In the genomic region with DNA sequence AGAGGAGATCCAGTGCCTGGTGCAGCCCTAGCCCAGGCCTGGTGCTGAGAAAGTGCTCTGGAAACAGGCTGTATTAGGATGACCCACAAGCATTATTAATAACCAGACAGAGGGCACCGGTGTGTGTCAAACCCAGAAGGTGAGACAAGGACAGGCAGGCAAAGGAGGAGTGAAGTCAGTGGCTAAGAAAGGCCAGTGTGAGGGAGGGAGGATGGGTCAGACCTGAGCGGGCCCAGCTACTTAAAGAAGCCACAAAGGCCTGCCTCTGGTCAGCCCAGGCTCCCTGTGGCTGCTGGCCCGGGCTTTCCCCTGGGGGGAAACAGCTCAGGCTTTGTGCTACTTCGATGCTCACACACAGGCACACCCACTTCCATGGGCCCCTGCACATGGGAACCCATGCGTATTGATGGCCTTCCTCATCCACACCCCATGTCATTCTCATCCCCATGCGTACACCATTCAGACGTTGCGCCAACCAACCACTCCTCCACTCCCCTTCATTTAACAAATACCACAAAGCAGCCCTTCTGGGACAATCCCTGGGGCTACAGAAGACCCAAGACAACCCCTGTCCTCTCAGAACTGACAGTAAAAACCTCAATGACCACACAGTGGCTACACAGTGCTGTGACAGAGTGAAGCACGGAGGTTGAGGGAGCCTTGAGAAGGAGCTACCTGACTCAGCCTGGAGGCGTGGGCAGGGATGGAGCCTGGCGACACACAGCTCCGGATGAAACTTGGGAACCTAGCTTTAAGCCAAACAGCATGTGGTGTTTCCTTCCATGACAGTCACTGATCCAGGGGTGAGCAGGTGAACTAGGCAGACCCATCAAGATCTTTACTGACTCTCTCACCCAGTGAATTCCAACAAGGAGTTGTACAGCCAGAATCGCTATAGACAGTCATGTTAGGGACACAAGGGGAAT, we compare ENCODE assay signal across 9 cellular contexts.
DNase-seq lines count a peak whose midpoint lies in the region; ATAC-seq lines count a peak whose summit lies in the region.
"Had no signal": no experiment of that assay in that cellular context is flagged by ENCODE, and none has a peak within 500 bp of the region (broad histone marks: within the 10 kb centered on the region; RNA-seq: fewer than 3 reads in every experiment).

No MANE protein-coding gene starts in this region.

- H3K36me3 Mint-ChIP-seq in stimulated activated effector memory CD8-positive, alpha-beta T cell treated with anti-CD3 and anti-CD28 coated beads, Interleukin-12 subunit alpha, Interleukin-12 subunit beta, amount 100 ng/mL, for 72 hours, result no peaks in the 10 kb centered on the region

- H3K9me3 Mint-ChIP-seq in stimulated activated effector memory CD8-positive, alpha-beta T cell treated with anti-CD3 and anti-CD28 coated beads, Interleukin-12 subunit alpha, Interleukin-12 subunit beta, amount 100 ng/mL, for 72 hours, result no peaks in the 10 kb centered on the region

- no peak overlapping the region for H3K4me3 Mint-ChIP-seq in stimulated activated effector memory CD8-positive, alpha-beta T cell treated with anti-CD3 and anti-CD28 coated beads, Interleukin-12 subunit alpha, Interleukin-12 subunit beta, amount 100 ng/mL, for 72 hours

- DNase-seq in stimulated activated effector memory CD8-positive, alpha-beta T cell treated with anti-CD3 and anti-CD28 coated beads, Interleukin-12 subunit alpha, Interleukin-12 subunit beta, amount 100 ng/mL, for 72 hours (ENCODE audit: low spot score in 2 of 2), result no peak
- DNase-seq in Kasumi-1 (lab: John Stamatoyannopoulos, UW) (no peak), NCI-H446 (lab: John Stamatoyannopoulos, UW) (no peak)
- DNase-seq: EL, NCI-H2171 treated with DMSO at 0.1 percent for 48 hours had no signal

- ATAC-seq in GM19023 (IDR thresholded peaks at IDR 0.05; ENCODE audit: unreplicated experiment) (peak; percentile 53), HG02610 (IDR thresholded peaks at IDR 0.05; ENCODE audit: unreplicated experiment) (peak; percentile 76), HG03460 (IDR thresholded peaks at IDR 0.05; ENCODE audit: unreplicated experiment) (peak; percentile 42), GM19397 (IDR thresholded peaks at IDR 0.05; ENCODE audit: unreplicated experiment) (no peak)
- ATAC-seq in stimulated activated effector memory CD8-positive, alpha-beta T cell treated with anti-CD3 and anti-CD28 coated beads, Interleukin-12 subunit alpha, Interleukin-12 subunit beta, amount 100 ng/mL, for 72 hours, result peak; percentile 56

- peaks cover 23% of the 10 kb centered on the region for H3K4me1 Mint-ChIP-seq in stimulated activated effector memory CD8-positive, alpha-beta T cell treated with anti-CD3 and anti-CD28 coated beads, Interleukin-12 subunit alpha, Interleukin-12 subunit beta, amount 100 ng/mL, for 72 hours

- peak overlapping the region; percentile 35 for H3K27ac Mint-ChIP-seq in stimulated activated effector memory CD8-positive, alpha-beta T cell treated with anti-CD3 and anti-CD28 coated beads, Interleukin-12 subunit alpha, Interleukin-12 subunit beta, amount 100 ng/mL, for 72 hours
